Comparison of ENCODE assay signal across 10 cellular contexts in genomic region chr2:236366406-236366805, GRCh38.
DNase-seq lines count a peak whose midpoint lies in the region; ATAC-seq and TF ChIP-seq lines count a peak whose summit lies in the region.
"Had no signal": no experiment of that assay in that cellular context is flagged by ENCODE, and none has a peak within 500 bp of the region (broad histone marks: within the 10 kb centered on the region; RNA-seq: fewer than 3 reads in every experiment).

No MANE protein-coding gene starts in this region.

- peak overlapping the region; percentile 38 for H3K4me3 Mint-ChIP-seq in stimulated activated memory B cell treated with anti-CD40 and anti-IgM and Interleukin-4, amounts not matched to agents 10 μg/mL and 1 μg/mL and 100 μg/mL, for 72 hours
- H3K4me3 Mint-ChIP-seq: brain had no signal

- H4K20me1 ChIP-seq in KMS-11 (ENCODE audit: insufficient read depth): no peaks in the 10 kb centered on the region

- no peaks in the 10 kb centered on the region for H3K36me3 Mint-ChIP-seq in stimulated activated memory B cell treated with anti-CD40 and anti-IgM and Interleukin-4, amounts not matched to agents 10 μg/mL and 1 μg/mL and 100 μg/mL, for 72 hours
- H3K36me3 Mint-ChIP-seq: brain had no signal

- H3K27me3 Mint-ChIP-seq in stimulated activated memory B cell treated with anti-CD40 and anti-IgM and Interleukin-4, amounts not matched to agents 10 μg/mL and 1 μg/mL and 100 μg/mL, for 72 hours: peaks cover 87% of the 10 kb centered on the region

- peaks cover 18% of the 10 kb centered on the region for H3K4me1 ChIP-seq in KMS-11 (ENCODE audit: low read depth, poor library complexity, severe bottlenecking)

- no peak for TF ChIP-seq CTCF in KMS-11 (conservative IDR thresholded peaks at IDR 0.05; ENCODE audit: low read depth, low read length)

- no peaks in the 10 kb centered on the region for H3K9me3 Mint-ChIP-seq in stimulated activated memory B cell treated with anti-CD40 and anti-IgM and Interleukin-4, amounts not matched to agents 10 μg/mL and 1 μg/mL and 100 μg/mL, for 72 hours
- H3K9me3 Mint-ChIP-seq: brain had no signal

- no peak overlapping the region for H3K4me3 ChIP-seq in KMS-11 (IDR thresholded peaks at IDR 0.05; ENCODE audit: insufficient read depth, low read depth, low read length)

- no peaks in the 10 kb centered on the region for H3K36me3 ChIP-seq in KMS-11 (ENCODE audit: insufficient read depth)

- H3K9ac ChIP-seq in KMS-11: no peak overlapping the region

- peak; percentile 88 for ATAC-seq in stimulated activated memory B cell treated with anti-CD40 and anti-IgM and Interleukin-4, amounts not matched to agents 10 μg/mL and 1 μg/mL and 100 μg/mL, for 72 hours

- H3K79me2 ChIP-seq in KMS-11 (ENCODE audit: insufficient read depth, low read depth): no peaks in the 10 kb centered on the region

- no peak overlapping the region for H2AFZ ChIP-seq in KMS-11 (ENCODE audit: low read depth)

- no peak overlapping the region for H3K27ac ChIP-seq in KMS-11

- DNase-seq in activated gamma-delta T cell treated with Interleukin-2 at 50 U/mL for 16 hours: peak; percentile 26
- DNase-seq in activated gamma-delta T cell (lab: John Stamatoyannopoulos, UW): no peak
- peak; percentile 67 for DNase-seq in activated effector memory CD4-positive, alpha-beta T cell treated with anti-CD3 and anti-CD28 coated beads, Interleukin-2, amount 50 U/mL, for 16 hours
- DNase-seq in effector CD4-positive, alpha-beta T cell: no peak
- DNase-seq in hippocampal formation (lab: John Stamatoyannopoulos, UW): no peak
- no peak for DNase-seq in NCI-H187 (lab: John Stamatoyannopoulos, UW)
- DNase-seq: midbrain had no signal

- peaks cover 29% of the 10 kb centered on the region for H3K4me1 Mint-ChIP-seq in stimulated activated memory B cell treated with anti-CD40 and anti-IgM and Interleukin-4, amounts not matched to agents 10 μg/mL and 1 μg/mL and 100 μg/mL, for 72 hours

- peak overlapping the region; percentile 60 for H3K4me2 ChIP-seq in KMS-11

- H3K27me3 ChIP-seq in KMS-11 (ENCODE audit: insufficient read depth, low read depth): no peaks in the 10 kb centered on the region

- no peak overlapping the region for H3K27ac Mint-ChIP-seq in stimulated activated memory B cell treated with anti-CD40 and anti-IgM and Interleukin-4, amounts not matched to agents 10 μg/mL and 1 μg/mL and 100 μg/mL, for 72 hours
- H3K27ac Mint-ChIP-seq: brain had no signal

Comparison
In these comparisons a context has a peak if more than half of its experiments do, and no peak if none do; other contexts are left out.
1. DNase-seq: peak in activated gamma-delta T cell treated with Interleukin-2 at 50 U/mL for 16 hours (single experiment) and activated effector memory CD4-positive, alpha-beta T cell treated with anti-CD3 and anti-CD28 coated beads, Interleukin-2, amount 50 U/mL, for 16 hours (single experiment); none in activated gamma-delta T cell (single experiment), effector CD4-positive, alpha-beta T cell (single experiment), hippocampal formation (0 of 2) and NCI-H187 (0 of 2).